Comparison of ENCODE assay signal across 1 cellular context in the genomic region with DNA sequence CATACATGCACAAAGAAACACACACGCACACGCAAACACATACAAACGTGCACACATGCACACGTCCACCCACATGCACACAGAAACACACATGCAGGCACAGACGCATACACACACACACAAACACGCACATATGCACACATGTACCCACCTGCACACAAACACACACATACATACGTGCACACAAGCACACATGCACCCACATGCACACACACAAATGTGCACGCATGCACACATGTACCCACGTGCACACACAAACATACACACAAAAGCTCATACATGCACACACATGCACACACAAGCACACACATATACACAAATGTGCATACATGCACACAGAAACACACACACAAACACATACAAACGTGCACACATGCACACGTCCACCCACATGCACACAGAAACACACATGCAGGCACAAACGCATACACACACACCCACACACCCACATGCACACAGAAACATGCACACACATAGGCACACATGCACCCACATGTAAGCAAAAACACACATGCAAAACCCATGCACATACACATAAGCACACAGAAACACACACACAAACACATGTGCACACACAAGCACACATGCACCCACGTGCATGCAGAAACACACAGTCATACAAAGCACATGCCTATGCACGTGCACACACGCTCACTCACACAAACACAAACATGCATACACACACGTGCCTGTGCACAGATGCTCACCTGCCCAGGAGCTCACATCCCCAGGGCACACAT.
TF ChIP-seq lines count a peak whose summit lies in the region.

No MANE protein-coding gene starts in this region.

TF ChIP-seq in H1, 55 proteins besides CTCF, POLR2A, EP300 and RAD21:
- TF ChIP-seq SIN3A (conservative IDR thresholded peaks at IDR 0.05 in 1 of 2, IDR thresholded peaks at IDR 0.05 in 1 of 2; ENCODE audit: low read depth in 1 of 2, low read length in 2 of 2), result no peak
- no peak for TF ChIP-seq SIRT6 (IDR thresholded peaks at IDR 0.05; ENCODE audit: low read length)
- no peak for TF ChIP-seq POU5F1 (IDR thresholded peaks at IDR 0.05; ENCODE audit: low read depth, low read length)
- no peak for TF ChIP-seq KDM5A (IDR thresholded peaks at IDR 0.05; ENCODE audit: low read length)
- no peak for TF ChIP-seq CREB1 (IDR thresholded peaks at IDR 0.05)
- TF ChIP-seq KDM1A (IDR thresholded peaks at IDR 0.05; ENCODE audit: borderline replicate concordance, low read length), result no peak
- no peak for TF ChIP-seq BACH1 (IDR thresholded peaks at IDR 0.05; ENCODE audit: low read length)
- TF ChIP-seq CTBP2 (IDR thresholded peaks at IDR 0.05; ENCODE audit: borderline replicate concordance, insufficient read depth, insufficient read length, low read length), result no peak
- TF ChIP-seq ZNF274 (IDR thresholded peaks at IDR 0.05; ENCODE audit: borderline replicate concordance, extremely low read depth, low read length), result no peak
- no peak for TF ChIP-seq PHF8 (conservative IDR thresholded peaks at IDR 0.05; ENCODE audit: low read depth, low read length)
- TF ChIP-seq GABPA (IDR thresholded peaks at IDR 0.05; ENCODE audit: borderline replicate concordance, insufficient read depth, low read length), result no peak
- TF ChIP-seq, protein P1, sequence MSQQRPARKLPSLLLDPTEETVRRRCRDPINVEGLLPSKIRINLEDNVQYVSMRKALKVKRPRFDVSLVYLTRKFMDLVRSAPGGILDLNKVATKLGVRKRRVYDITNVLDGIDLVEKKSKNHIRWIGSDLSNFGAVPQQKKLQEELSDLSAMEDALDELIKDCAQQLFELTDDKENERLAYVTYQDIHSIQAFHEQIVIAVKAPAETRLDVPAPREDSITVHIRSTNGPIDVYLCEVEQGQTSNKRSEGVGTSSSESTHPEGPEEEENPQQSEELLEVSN (IDR thresholded peaks at IDR 0.05), result no peak
- TF ChIP-seq, protein P2, sequence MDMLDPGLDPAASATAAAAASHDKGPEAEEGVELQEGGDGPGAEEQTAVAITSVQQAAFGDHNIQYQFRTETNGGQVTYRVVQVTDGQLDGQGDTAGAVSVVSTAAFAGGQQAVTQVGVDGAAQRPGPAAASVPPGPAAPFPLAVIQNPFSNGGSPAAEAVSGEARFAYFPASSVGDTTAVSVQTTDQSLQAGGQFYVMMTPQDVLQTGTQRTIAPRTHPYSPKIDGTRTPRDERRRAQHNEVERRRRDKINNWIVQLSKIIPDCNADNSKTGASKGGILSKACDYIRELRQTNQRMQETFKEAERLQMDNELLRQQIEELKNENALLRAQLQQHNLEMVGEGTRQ (IDR thresholded peaks at IDR 0.05; ENCODE audit: low read length), result no peak
- TF ChIP-seq, protein P3, sequence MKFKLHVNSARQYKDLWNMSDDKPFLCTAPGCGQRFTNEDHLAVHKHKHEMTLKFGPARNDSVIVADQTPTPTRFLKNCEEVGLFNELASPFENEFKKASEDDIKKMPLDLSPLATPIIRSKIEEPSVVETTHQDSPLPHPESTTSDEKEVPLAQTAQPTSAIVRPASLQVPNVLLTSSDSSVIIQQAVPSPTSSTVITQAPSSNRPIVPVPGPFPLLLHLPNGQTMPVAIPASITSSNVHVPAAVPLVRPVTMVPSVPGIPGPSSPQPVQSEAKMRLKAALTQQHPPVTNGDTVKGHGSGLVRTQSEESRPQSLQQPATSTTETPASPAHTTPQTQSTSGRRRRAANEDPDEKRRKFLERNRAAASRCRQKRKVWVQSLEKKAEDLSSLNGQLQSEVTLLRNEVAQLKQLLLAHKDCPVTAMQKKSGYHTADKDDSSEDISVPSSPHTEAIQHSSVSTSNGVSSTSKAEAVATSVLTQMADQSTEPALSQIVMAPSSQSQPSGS (IDR thresholded peaks at IDR 0.05; ENCODE audit: low read length), result no peak
- TF ChIP-seq CBX8 (IDR thresholded peaks at IDR 0.05; ENCODE audit: borderline replicate concordance, low read depth, low read length), result no peak
- no peak for TF ChIP-seq SIX5 (IDR thresholded peaks at IDR 0.05; ENCODE audit: low read depth, low read length)
- TF ChIP-seq, protein P4, sequence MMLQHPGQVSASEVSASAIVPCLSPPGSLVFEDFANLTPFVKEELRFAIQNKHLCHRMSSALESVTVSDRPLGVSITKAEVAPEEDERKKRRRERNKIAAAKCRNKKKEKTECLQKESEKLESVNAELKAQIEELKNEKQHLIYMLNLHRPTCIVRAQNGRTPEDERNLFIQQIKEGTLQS (IDR thresholded peaks at IDR 0.05; ENCODE audit: insufficient read depth, low read depth, low read length), result no peak
- no peak for TF ChIP-seq BCL11A (IDR thresholded peaks at IDR 0.05; ENCODE audit: low read depth in 2 of 2, low read length in 2 of 2)
- no peak for TF ChIP-seq SP1 (IDR thresholded peaks at IDR 0.05; ENCODE audit: low read depth, low read length)
- no peak for TF ChIP-seq MAFK (IDR thresholded peaks at IDR 0.05; ENCODE audit: low read depth, low read length)
